11 cellular contexts compared by ENCODE assay signal in the genomic region with DNA sequence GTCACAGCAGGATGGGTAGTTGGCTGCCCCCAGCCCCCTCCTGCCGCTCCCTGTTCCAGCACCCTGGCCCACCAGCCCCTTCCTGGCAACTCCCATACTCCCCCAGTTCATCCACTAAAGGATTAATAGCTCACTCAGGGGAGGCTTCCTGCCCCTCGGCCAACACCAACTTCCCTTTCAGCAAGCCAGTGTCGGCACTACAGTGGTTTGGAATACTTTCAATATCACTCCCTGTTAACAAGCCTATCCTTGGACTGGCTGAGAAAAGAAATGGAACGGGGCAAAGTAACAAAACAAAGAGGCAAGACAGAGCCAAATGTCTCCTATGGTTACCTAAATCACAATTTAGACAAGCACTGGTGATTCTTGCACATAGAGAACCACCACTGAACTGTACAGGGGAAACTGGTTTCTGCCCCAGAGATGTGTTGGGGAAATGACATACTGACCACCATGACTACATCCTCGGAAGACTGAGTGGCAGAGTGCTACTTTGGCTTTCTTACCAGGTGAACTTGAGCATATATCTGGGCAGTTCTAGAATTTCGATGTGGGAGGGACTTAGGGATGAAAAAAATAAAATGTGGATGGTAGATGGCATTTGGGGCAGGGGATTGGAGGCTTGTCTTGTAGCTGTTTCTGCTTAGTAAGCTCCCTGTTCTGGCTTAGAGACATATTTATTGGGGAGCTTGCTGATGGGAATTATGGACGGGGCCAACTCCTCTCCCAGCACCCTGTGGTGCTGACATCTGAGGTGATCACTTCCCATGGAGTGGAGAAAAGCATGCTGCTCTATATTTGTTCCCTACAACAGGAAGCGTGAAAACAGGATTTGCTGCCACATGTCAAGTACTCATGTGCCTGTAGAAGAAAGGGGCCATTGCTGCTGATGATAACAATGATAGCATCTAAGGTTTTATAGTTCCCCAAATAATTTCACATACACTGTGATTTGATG. TPM values are rescaled to one million over a fixed set of nuclear protein-coding genes. Genes with fewer than 3 reads are reported as not detected.
DNase-seq lines count a peak whose midpoint lies in the region; ATAC-seq, FAIRE-seq and TF ChIP-seq lines count a peak whose summit lies in the region.
"Had no signal": no experiment of that assay in that cellular context is flagged by ENCODE, and none has a peak within 500 bp of the region (broad histone marks: within the 10 kb centered on the region; RNA-seq: fewer than 3 reads in every experiment).

No MANE protein-coding gene starts in this region.

- 42% methylated on average over 8 of the region's 8 CpGs for WGBS in GM12878 (ENCODE audit: insufficient coverage, insufficient replicate concordance, low lambda C conversion rate, missing lambda C conversion rate)

- H3K4me3 ChIP-seq in GM12878 = no peak overlapping the region
- no peak overlapping the region for H3K4me3 ChIP-seq in lower lobe of right lung
- H3K4me3 ChIP-seq in vagina = no peak overlapping the region
- H3K4me3 ChIP-seq: BLaER1 had no signal

- no peak overlapping the region for H3K4me2 ChIP-seq in GM12878 (ENCODE audit: control insufficient read depth, insufficient read depth)
- H3K4me2 ChIP-seq: BLaER1 had no signal

- no TSS peak for BruUV-seq in GM12878 (replicated peaks; lab: Mats Ljungman, UMichigan)

- in situ Hi-C loops in GM12878 (cut with MboI) = no loop called here

- H3K27me3 ChIP-seq in GM12878 (replicated peaks in 1 of 2; ENCODE audit: control insufficient read depth in 2 of 2, insufficient read depth in 2 of 2, low read length in 1 of 2) (no peaks in the 10 kb centered on the region), lower lobe of right lung (ENCODE audit: low read depth) (no peaks in the 10 kb centered on the region), vagina (no peaks in the 10 kb centered on the region)
- H3K27me3 ChIP-seq: BLaER1 had no signal

- TF ChIP-seq CTCF in GM12878 (IDR thresholded peaks at IDR 0.05 in 2 of 3, conservative IDR thresholded peaks at IDR 0.05 in 1 of 3; ENCODE audit: control insufficient read depth in 2 of 3, extremely low read depth in 1 of 3, insufficient read depth in 1 of 3, low read depth in 3 of 3, low read length in 3 of 3) = no peak
- no peak for TF ChIP-seq CTCF in lower lobe of right lung (IDR thresholded peaks at IDR 0.05)
- no peak for TF ChIP-seq CTCF in vagina (IDR thresholded peaks at IDR 0.05)

- no peak for TF ChIP-seq EP300 in GM12878 (IDR thresholded peaks at IDR 0.05; ENCODE audit: borderline replicate concordance in 1 of 2, control insufficient read depth in 1 of 2, low read depth in 2 of 2, low read length in 2 of 2)

- intact Hi-C loops in GM12878 (cut with micrococcal nuclease; ENCODE audit: unreplicated experiment) (no loop called here), lower lobe of right lung (cut with DNase I) (no loop called here), vagina (cut with DNase I) (loop anchor here (5.0 kb wide), 1 partner anchor 142 kb away; the partner anchor contains the start of gene TP53BP2)

- ATAC-seq in activated CD8-positive, alpha-beta memory T cell treated with anti-CD3 and anti-CD28 coated beads, Interleukin-2, amount 10 ng/mL, durations not matched to agents 7 days and 5 days = no peak
- ATAC-seq in GM12878 (peak; percentile 70), lower lobe of right lung (no peak), HG02610 (IDR thresholded peaks at IDR 0.05; ENCODE audit: unreplicated experiment) (no peak)

- no peaks in the 10 kb centered on the region for H4K20me1 ChIP-seq in GM12878 (ENCODE audit: control insufficient read depth, insufficient read depth)
- H4K20me1 ChIP-seq: BLaER1 had no signal

- peak; percentile 36 for DNase-seq in activated CD8-positive, alpha-beta memory T cell treated with anti-CD3 and anti-CD28 coated beads, Interleukin-2, amount 50 U/mL, for 48 hours
- DNase-seq in activated CD8-positive, alpha-beta memory T cell treated with anti-CD3 and anti-CD28 coated beads, Interleukin-2, amount 10 ng/mL, durations not matched to agents 7 days and 5 days = no peak
- DNase-seq in GM12878 (ENCODE audit: low read depth, low spot score) (no peak), lower lobe of right lung (no peak), vagina (ENCODE audit: extremely low spot score in 2 of 2) (peak in 1 of 2 donors; percentile 31), medulla oblongata (ENCODE audit: extremely low spot score) (no peak), GM19238 (ENCODE audit: insufficient read length, low spot score) (no peak)
- DNase-seq: activated B cell treated with CpG ODN at 0.5 μM for 24 hours, KG1 had no signal

- POLR2A ChIA-PET in GM12878 (lab: Charles Lee) = no interaction called here

- H3K4me3 Mint-ChIP-seq in activated CD8-positive, alpha-beta memory T cell treated with anti-CD3 and anti-CD28 coated beads, Interleukin-2, amount 10 ng/mL, durations not matched to agents 7 days and 5 days = no peak overlapping the region
- H3K4me3 Mint-ChIP-seq: activated B cell treated with CpG ODN at 0.5 μM for 24 hours had no signal

- RAD21 ChIA-PET in GM12878 (lab: Charles Lee; ENCODE audit: unreplicated experiment) = interaction anchor here (1.0 kb wide), 1 partner anchor 44 kb away, joined by 3 read pairs; no protein-coding TSS in a partner anchor

- SMC1A ChIA-PET in GM12878 (lab: Charles Lee; ENCODE audit: uncharacterized antibody, unreplicated experiment) = no interaction called here

- H3K79me2 ChIP-seq in GM12878 (ENCODE audit: control insufficient read depth, insufficient read depth, low read length) = no peaks in the 10 kb centered on the region

- no peak overlapping the region for H3K27ac ChIP-seq in GM12878 (ENCODE audit: control insufficient read depth, insufficient read depth)
- peak overlapping the region; percentile 41 for H3K27ac ChIP-seq in lower lobe of right lung
- H3K27ac ChIP-seq in vagina = peak overlapping the region; percentile 88
- H3K27ac ChIP-seq: BLaER1 had no signal

- no peaks in the 10 kb centered on the region for H3K9me3 Mint-ChIP-seq in activated CD8-positive, alpha-beta memory T cell treated with anti-CD3 and anti-CD28 coated beads, Interleukin-2, amount 10 ng/mL, durations not matched to agents 7 days and 5 days (ENCODE audit: low read depth)
- H3K9me3 Mint-ChIP-seq: activated B cell treated with CpG ODN at 0.5 μM for 24 hours had no signal

- no peak for TF ChIP-seq RAD21 in GM12878 (IDR thresholded peaks at IDR 0.05; ENCODE audit: insufficient read depth, low read depth, low read length)

- FAIRE-seq in GM12878 (lab: Jason Lieb, UNC) = no peak

- H3K4me1 ChIP-seq in GM12878 (ENCODE audit: control insufficient read depth, insufficient read depth, low read length) (peaks cover 3% of the 10 kb centered on the region; the same call in 1 of the 2 replicates), lower lobe of right lung (peaks cover 54% of the 10 kb centered on the region), vagina (peaks cover 63% of the 10 kb centered on the region)

- H2AFZ ChIP-seq in GM12878 (ENCODE audit: control insufficient read depth, low read depth, low read length) = no peak overlapping the region

- H3K9me3 ChIP-seq in GM12878 (replicated peaks; ENCODE audit: control insufficient read depth, insufficient read depth, low read length) = no peaks in the 10 kb centered on the region
- no peaks in the 10 kb centered on the region for H3K9me3 ChIP-seq in lower lobe of right lung
- H3K9me3 ChIP-seq in vagina = no peaks in the 10 kb centered on the region
- H3K9me3 ChIP-seq: BLaER1 had no signal

- no peak overlapping the region for H3K9ac ChIP-seq in GM12878 (ENCODE audit: control insufficient read depth, insufficient read depth, low read length)
- H3K9ac ChIP-seq: BLaER1 had no signal

- no peaks in the 10 kb centered on the region for H3K27me3 Mint-ChIP-seq in activated CD8-positive, alpha-beta memory T cell treated with anti-CD3 and anti-CD28 coated beads, Interleukin-2, amount 10 ng/mL, durations not matched to agents 7 days and 5 days

- no peak overlapping the region for H3K27ac Mint-ChIP-seq in activated CD8-positive, alpha-beta memory T cell treated with anti-CD3 and anti-CD28 coated beads, Interleukin-2, amount 10 ng/mL, durations not matched to agents 7 days and 5 days
- H3K27ac Mint-ChIP-seq: activated B cell treated with CpG ODN at 0.5 μM for 24 hours had no signal

- CTCF ChIA-PET in activated CD8-positive, alpha-beta memory T cell treated with anti-CD3 and anti-CD28 coated beads, Interleukin-2, amount 10 ng/mL, durations not matched to agents 7 days and 5 days (lab: Charles Lee) = interaction anchor here (1.1 to 5.7 kb wide), 3 partner anchors 10 to 85 kb away, joined by 3 to 41 read pairs (median 4); no protein-coding TSS in a partner anchor
- CTCF ChIA-PET in GM12878 (lab: Yijun Ruan, JAX) = interaction anchor here (1.0 to 2.1 kb wide), 6 partner anchors 9 to 402 kb away, joined by 3 to 6 read pairs (median 4); no protein-coding TSS in a partner anchor

- H3K36me3 Mint-ChIP-seq in activated CD8-positive, alpha-beta memory T cell treated with anti-CD3 and anti-CD28 coated beads, Interleukin-2, amount 10 ng/mL, durations not matched to agents 7 days and 5 days = no peaks in the 10 kb centered on the region

- H3K4me1 Mint-ChIP-seq in activated CD8-positive, alpha-beta memory T cell treated with anti-CD3 and anti-CD28 coated beads, Interleukin-2, amount 10 ng/mL, durations not matched to agents 7 days and 5 days = peaks cover 41% of the 10 kb centered on the region

- H3K36me3 ChIP-seq in GM12878 (ENCODE audit: control insufficient read depth in 2 of 2, insufficient read depth in 2 of 2, low read length in 1 of 2) (no peaks in the 10 kb centered on the region), lower lobe of right lung (no peaks in the 10 kb centered on the region), vagina (no peaks in the 10 kb centered on the region)
- H3K36me3 ChIP-seq: BLaER1 had no signal

- no peak for TF ChIP-seq POLR2A in GM12878 (IDR thresholded peaks at IDR 0.05; ENCODE audit: low read depth, low read length)
- TF ChIP-seq POLR2A in vagina (IDR thresholded peaks at IDR 0.05) = no peak

RNA-seq across cellular contexts. Expression of gene CAPN2, which starts 7.1 kb away (rescaled TPM):
- total RNA-seq in activated CD8-positive, alpha-beta memory T cell treated with anti-CD3 and anti-CD28 coated beads, Interleukin-2, amount 10 ng/mL, durations not matched to agents 7 days and 5 days = 100 to 1,000 TPM; 183 to 255 TPM
- 0.93 and 1.9 TPM in 2 replicates for total RNA-seq in GM12878 (2013; cell fraction: nucleolus; rRNA removed)
- total RNA-seq in GM12878 (2014; rRNA removed) (12.2 and 16.3 TPM in 2 replicates), GM12878 (2014; rRNA removed; fragmentation: Illumina TruSeq; extraction: Trizol) (17.6 and 18.2 TPM in 2 replicates), GM12878 (2021) (17.9 and 18.9 TPM in 2 replicates), lower lobe of right lung (253 TPM), vagina (208 TPM)
- 12.0 TPM for polyA plus RNA-seq in GM12878 (2011; ENCODE audit: low read depth)
- polyA plus RNA-seq in GM12878 (2011; rRNA removed) (9.3 and 10.4 TPM in 2 replicates), GM12878 (2014; fragmentation: Illumina TruSeq; extraction: Trizol) (17.7 and 18.0 TPM in 2 replicates), GM12878 (2014; fragmentation: Nextera tagmentation; extraction: Ambion mirVana) (1 to 10 TPM; 6.0 to 8.2 TPM), GM12878 (2014; rRNA removed) (21.4 and 26.4 TPM in 2 replicates), GM12878 (2016; fragmentation: Nextera tagmentation; extraction: Ambion mirVana) (10 to 100 TPM; 15.7 to 16.9 TPM)
- polyA plus RNA-seq in GM12878 (2011; cell fraction: cytosol; rRNA removed) = 5.4 and 6.3 TPM in 2 replicates
- polyA plus RNA-seq in GM12878 (2011; cell fraction: nucleus; rRNA removed) = 20.0 and 22.4 TPM in 2 replicates
- polyA plus RNA-seq in GM12878 (2012) = 4.8 and 9.3 TPM in 2 replicates
- 8.2 and 10.8 TPM in 2 replicates for polyA minus RNA-seq in GM12878 (2011; rRNA and poly(A)+ RNA removed)
- polyA minus RNA-seq in GM12878 (2011; cell fraction: cytosol; rRNA and poly(A)+ RNA removed) = 3.5 and 4.8 TPM in 2 replicates
- 4.1 and 9.7 TPM in 2 replicates for polyA minus RNA-seq in GM12878 (2011; cell fraction: nucleus; rRNA and poly(A)+ RNA removed)

RNA-seq across cellular contexts. Expression of gene CAPN8, which starts 39.7 kb away (rescaled TPM):
- not detected for total RNA-seq in activated CD8-positive, alpha-beta memory T cell treated with anti-CD3 and anti-CD28 coated beads, Interleukin-2, amount 10 ng/mL, durations not matched to agents 7 days and 5 days
- 2.5 TPM in 2 replicates for total RNA-seq in GM12878 (2013; cell fraction: nucleolus; rRNA removed)
- total RNA-seq in GM12878 (2014; rRNA removed) (7.4 and 8.3 TPM in 2 replicates), GM12878 (2014; rRNA removed; fragmentation: Illumina TruSeq; extraction: Trizol) (6.4 and 7.3 TPM in 2 replicates), GM12878 (2021) (7.5 and 7.6 TPM in 2 replicates), lower lobe of right lung (70.6 TPM), vagina (0.49 TPM)
- polyA plus RNA-seq in GM12878 (2011; ENCODE audit: low read depth) = 0.64 TPM
- polyA plus RNA-seq in GM12878 (2011; rRNA removed) (9.8 and 13.5 TPM in 2 replicates), GM12878 (2014; fragmentation: Illumina TruSeq; extraction: Trizol) (8.4 and 8.6 TPM in 2 replicates), GM12878 (2014; fragmentation: Nextera tagmentation; extraction: Ambion mirVana) (10 to 100 TPM; 21.8 to 30.7 TPM), GM12878 (2014; rRNA removed) (10.7 and 11.0 TPM in 2 replicates), GM12878 (2016; fragmentation: Nextera tagmentation; extraction: Ambion mirVana) (10 to 100 TPM; 14.4 to 16.0 TPM)
- 11.4 and 14.2 TPM in 2 replicates for polyA plus RNA-seq in GM12878 (2011; cell fraction: cytosol; rRNA removed)
- polyA plus RNA-seq in GM12878 (2011; cell fraction: nucleus; rRNA removed) = 15.4 and 23.1 TPM in 2 replicates
- 0.66 TPM in 1 of 2 replicates, not detected in the other for polyA plus RNA-seq in GM12878 (2012)
- polyA minus RNA-seq in GM12878 (2011; rRNA and poly(A)+ RNA removed) = 3.0 and 5.3 TPM in 2 replicates
- not detected in 2 replicates for polyA minus RNA-seq in GM12878 (2011; cell fraction: cytosol; rRNA and poly(A)+ RNA removed)
- 1.1 and 2.9 TPM in 2 replicates for polyA minus RNA-seq in GM12878 (2011; cell fraction: nucleus; rRNA and poly(A)+ RNA removed)
- total RNA-seq: activated B cell treated with CpG ODN at 0.5 μM for 24 hours had no signal

Comparison
In these comparisons a context has a peak if more than half of its experiments do, and no peak if none do; other contexts are left out.
1. RNA of gene CAPN2, which starts 7.1 kb away (total RNA-seq): 183 to 255 TPM in activated CD8-positive, alpha-beta memory T cell treated with anti-CD3 and anti-CD28 coated beads, Interleukin-2, amount 10 ng/mL, durations not matched to agents 7 days and 5 days, 253 TPM in lower lobe of right lung (single experiment) and 208 TPM in vagina (single experiment); 0.93 to 18.9 TPM in GM12878; every median in the first group is over 4 times any median in the second.